8 cellular contexts compared by ENCODE assay signal in genomic region chr9:129626944-129627297, GRCh38. TPM values are rescaled to one million over a fixed set of nuclear protein-coding genes. Genes with fewer than 3 reads are reported as not detected.
DNase-seq lines count a peak whose midpoint lies in the region; ATAC-seq, FAIRE-seq and TF ChIP-seq lines count a peak whose summit lies in the region.

No MANE protein-coding gene starts in this region.

- peaks cover 29% of the 10 kb centered on the region for H3K4me1 ChIP-seq in OCI-LY3 (ENCODE audit: low read length)
- peaks cover 57% of the 10 kb centered on the region for H3K4me1 ChIP-seq in mononuclear cell (ENCODE audit: insufficient read depth, low read length)

- ATAC-seq in GM21447 (IDR thresholded peaks at IDR 0.05; ENCODE audit: unreplicated experiment) = no peak

- TF ChIP-seq CTCF in OCI-LY3 (IDR thresholded peaks at IDR 0.05; ENCODE audit: low read depth, low read length) = no peak

- H3K4me2 ChIP-seq in OCI-LY3 (ENCODE audit: low read length) = peak overlapping the region; percentile 96

- H3K9me3 ChIP-seq in OCI-LY3 (ENCODE audit: insufficient read depth, low read length) (no peaks in the 10 kb centered on the region), mononuclear cell (ENCODE audit: low read depth, low read length) (no peaks in the 10 kb centered on the region)

- peaks cover 16% of the 10 kb centered on the region for H3K36me3 ChIP-seq in OCI-LY3 (replicated peaks; ENCODE audit: low read depth, low read length)

- DNase-seq in A172 (ENCODE audit: low spot score) (peak; percentile 57), GM19239 (ENCODE audit: insufficient read length, low spot score) (no peak), superior temporal gyrus (ENCODE audit: extremely low spot score) (no peak), retina (no peak)

- peak overlapping the region; percentile 94 for H3K9ac ChIP-seq in OCI-LY3 (ENCODE audit: low read length)

- peak overlapping the region; percentile 96 for H3K4me3 ChIP-seq in OCI-LY3 (ENCODE audit: low read length)
- peak overlapping the region; percentile 88 for H3K4me3 ChIP-seq in mononuclear cell (ENCODE audit: low read length)

- peaks cover 55% of the 10 kb centered on the region for H4K20me1 ChIP-seq in OCI-LY3 (ENCODE audit: insufficient read depth, low read length)

- no peak overlapping the region for H2AFZ ChIP-seq in OCI-LY3 (ENCODE audit: low read depth, low read length)

- no peaks in the 10 kb centered on the region for H3K27me3 ChIP-seq in OCI-LY3 (ENCODE audit: low read depth, low read length)
- H3K27me3 ChIP-seq in mononuclear cell (ENCODE audit: insufficient read depth, low read length) = no peaks in the 10 kb centered on the region

- FAIRE-seq in GM19239 (lab: Jason Lieb, UNC) = peak; percentile 60

- H3K79me2 ChIP-seq in OCI-LY3 (ENCODE audit: low read length) = peaks cover 60% of the 10 kb centered on the region

- H3K27ac ChIP-seq in OCI-LY3 (ENCODE audit: low read length) (peak overlapping the region; percentile 62), cingulate gyrus (ENCODE audit: low read depth, low read length) (peak overlapping the region; percentile 87)

RNA-seq across cellular contexts. Expression of gene NTMT1, which starts 1.0 kb away (rescaled TPM):
- total RNA-seq in A172 (2014; rRNA removed; shearing (Covaris generic)) = 26.9 and 43.8 TPM in 2 replicates
- total RNA-seq in mononuclear cell = 22.0 TPM

RNA-seq across cellular contexts. Expression of gene C9orf50, which starts 6.0 kb away (rescaled TPM):
- not detected in 2 replicates for total RNA-seq in A172 (2014; rRNA removed; shearing (Covaris generic))
- total RNA-seq in mononuclear cell = not detected

RNA-seq across cellular contexts. Expression of gene ASB6, which starts 15.0 kb away (rescaled TPM):
- 13.9 and 14.4 TPM in 2 replicates for total RNA-seq in A172 (2014; rRNA removed; shearing (Covaris generic))
- total RNA-seq in mononuclear cell = 17.8 TPM

RNA-seq across cellular contexts. Expression of gene PRRX2, which starts 38.5 kb away (rescaled TPM):
- not detected in 2 replicates for total RNA-seq in A172 (2014; rRNA removed; shearing (Covaris generic))
- total RNA-seq in mononuclear cell = not detected
